Comparison of ENCODE assay signal across 1 cellular context in genomic region chr11:131025020-131025419, GRCh38.
TF ChIP-seq lines count a peak whose summit lies in the region.

No MANE protein-coding gene starts in this region.

TF ChIP-seq in GM23338, 12 proteins besides CTCF, POLR2A, EP300 and RAD21 (continued from another document):
- no peak for TF ChIP-seq ETS1 (IDR thresholded peaks at IDR 0.05)
- TF ChIP-seq POLR2AphosphoS5 (IDR thresholded peaks at IDR 0.05; ENCODE audit: low read depth) = no peak
- no peak for TF ChIP-seq ZNF331 (CRISPR knock-in tag; IDR thresholded peaks at IDR 0.05; ENCODE audit: low read depth)
- TF ChIP-seq EZH2phosphoT487 (IDR thresholded peaks at IDR 0.05; ENCODE audit: unreplicated experiment) = no peak
- TF ChIP-seq STAT1 (IDR thresholded peaks at IDR 0.05; ENCODE audit: unreplicated experiment) = no peak
- TF ChIP-seq CREB1 (CRISPR knock-in tag; IDR thresholded peaks at IDR 0.05; ENCODE audit: low read depth) = no peak
- TF ChIP-seq JUNB (IDR thresholded peaks at IDR 0.05; ENCODE audit: unreplicated experiment) = no peak
